Comparison of ENCODE assay signal across 7 cellular contexts in the genomic region with DNA sequence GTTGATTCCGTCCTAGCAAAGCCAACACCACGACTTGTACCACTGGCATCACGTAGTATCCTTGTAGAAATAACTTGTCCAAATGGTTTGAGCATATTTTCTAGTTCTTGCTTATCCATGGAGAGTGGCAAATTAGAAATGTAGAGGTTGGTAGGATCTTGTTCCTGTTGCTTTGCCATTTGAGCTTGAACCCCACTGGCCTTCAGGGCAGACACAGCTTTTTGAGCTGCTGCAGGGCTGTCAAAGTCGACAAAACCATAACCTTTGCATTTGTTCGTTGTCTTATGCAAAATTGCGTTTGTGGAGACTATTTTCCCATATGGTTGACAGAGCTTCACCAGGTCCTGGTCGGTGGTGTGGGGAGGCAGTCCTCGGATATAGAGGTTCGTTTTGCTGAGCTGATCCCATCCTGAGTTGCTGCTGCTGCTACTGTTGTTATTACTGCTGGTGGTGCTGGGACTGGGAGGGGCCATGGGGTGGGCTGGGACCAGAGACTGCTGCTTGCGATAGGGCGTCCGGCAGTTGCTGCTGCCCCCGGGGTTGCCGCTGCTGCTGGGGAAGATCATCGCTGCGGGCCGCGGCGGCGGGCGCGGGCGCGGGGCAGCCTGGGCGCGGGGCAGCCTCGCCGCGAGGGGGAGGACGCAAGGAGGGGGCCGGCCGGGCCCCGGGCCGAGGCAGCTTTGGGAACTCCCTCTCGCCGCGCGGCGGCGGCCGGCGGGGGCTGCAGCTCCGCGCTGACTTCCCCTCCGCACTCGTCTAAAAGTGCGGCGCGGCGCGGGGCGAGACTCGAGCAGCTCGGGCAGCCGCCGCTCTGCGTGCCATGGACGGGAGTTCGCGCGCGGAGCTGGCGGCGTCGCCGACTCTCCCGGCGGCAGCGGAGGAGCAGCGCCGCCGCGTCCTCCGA. TPM values are rescaled to one million over a fixed set of nuclear protein-coding genes. Genes with fewer than 3 reads are reported as not detected.
DNase-seq lines count a peak whose midpoint lies in the region; ATAC-seq, FAIRE-seq and TF ChIP-seq lines count a peak whose summit lies in the region.
"Not testable (repeated sequence)": the region's sequence is repeated elsewhere in the genome, so short reads cannot be mapped to it uniquely, and the experiment has no call there.

No MANE protein-coding gene starts in this region.

- TF ChIP-seq CTCF in WTC11 (IDR thresholded peaks at IDR 0.05); MCF 10A (IDR thresholded peaks at IDR 0.05; ENCODE audit: unreplicated experiment); hepatocyte (IDR thresholded peaks at IDR 0.05; ENCODE audit: poor library complexity): not testable (repeated sequence)

- BruUV-seq in MCF 10A (replicated peaks; lab: Mats Ljungman, UMichigan), result not testable (repeated sequence)

- not testable (repeated sequence) for H3K27me3 Mint-ChIP-seq in WTC11 (ENCODE audit: low read depth)
- peaks cover 63% of the 10 kb centered on the region for H3K27me3 Mint-ChIP-seq in MCF 10A (ENCODE audit: insufficient read depth, unreplicated experiment)

- peak; percentile 23 for DNase-seq in GM18507 (ENCODE audit: extremely low spot score, insufficient read length, low read depth)
- peak; percentile 8 for DNase-seq in NCI-H1694 treated with DMSO at 0.1 percent for 48 hours (lab: John Stamatoyannopoulos, UW)
- peak; percentile 70 for DNase-seq in WTC11 (ENCODE audit: low spot score)
- DNase-seq in MCF 10A (ENCODE audit: unreplicated experiment), result not testable (repeated sequence)
- DNase-seq in hepatocyte (ENCODE audit: low spot score), result peak; percentile 76
- peak in 8 of 10 donors; percentile 9 to 90 (median 42) for DNase-seq in posterior cingulate gyrus

- not testable (repeated sequence) for H4K20me1 ChIP-seq in hepatocyte (ENCODE audit: insufficient read depth, poor library complexity, severe bottlenecking)

- H2AFZ ChIP-seq in hepatocyte, result peak overlapping the region; percentile 72

- H3K27ac Mint-ChIP-seq in WTC11; MCF 10A (ENCODE audit: low read depth, unreplicated experiment): not testable (repeated sequence)

- peak overlapping the region; percentile 58 for H3K4me3 Mint-ChIP-seq in WTC11
- peak overlapping the region; percentile 44 for H3K4me3 Mint-ChIP-seq in MCF 10A (ENCODE audit: unreplicated experiment)

- not testable (repeated sequence) for FAIRE-seq in GM18507 (lab: Jason Lieb, UNC)

- peak overlapping the region; percentile 62 for H3K4me3 ChIP-seq in hepatocyte

- peak overlapping the region; percentile 75 for H3K4me2 ChIP-seq in hepatocyte

- not testable (repeated sequence) for H3K9me3 ChIP-seq in hepatocyte (ENCODE audit: low read depth)

- ATAC-seq in HG02840 (IDR thresholded peaks at IDR 0.05; ENCODE audit: low FRiP score, unreplicated experiment) (peak; percentile 54), WTC11 (peak; percentile 88)

- peaks cover 34% of the 10 kb centered on the region for H3K4me1 Mint-ChIP-seq in WTC11
- not testable (repeated sequence) for H3K4me1 Mint-ChIP-seq in MCF 10A (ENCODE audit: insufficient read depth, unreplicated experiment)

- H3K27me3 ChIP-seq in hepatocyte, result not testable (repeated sequence)

- POLR2A ChIA-PET in WTC11 (lab: Charles Lee), result not testable (repeated sequence)
- POLR2A ChIA-PET in MCF 10A (lab: Yijun Ruan, JAX), result interaction anchor here (0.6 to 1.4 kb wide), 3 partner anchors 12 to 105 kb away, joined by 3 read pairs; a partner anchor contains a TSS

- H3K36me3 Mint-ChIP-seq in WTC11; MCF 10A (ENCODE audit: insufficient read depth, unreplicated experiment): not testable (repeated sequence)

- H3K27ac ChIP-seq in hepatocyte, result peak overlapping the region; percentile 34

- not testable (repeated sequence) for H3K36me3 ChIP-seq in hepatocyte (replicated peaks; ENCODE audit: insufficient read depth, low read depth)

- H3K9me2 ChIP-seq in hepatocyte (replicated peaks; ENCODE audit: insufficient read depth), result not testable (repeated sequence)

- WGBS in hepatocyte (ENCODE audit: low lambda C conversion rate, missing lambda C conversion rate), result 10% methylated on average over 39 of the region's 74 CpGs

- not testable (repeated sequence) for H3K79me2 ChIP-seq in hepatocyte

- CTCF ChIA-PET in WTC11 (lab: Charles Lee), result interaction anchor here (0.7 to 1.9 kb wide), 6 partner anchors 11 to 117 kb away, joined by 3 to 7 read pairs (median 4); a partner anchor contains a TSS
- CTCF ChIA-PET in MCF 10A (lab: Yijun Ruan, JAX), result interaction anchor here (0.6 to 1.8 kb wide), 8 partner anchors 10 to 207 kb away, joined by 3 to 4 read pairs (median 3); a partner anchor contains a TSS

- intact Hi-C loops in MCF 10A (cut with micrococcal nuclease); posterior cingulate gyrus (cut with DNase I): not testable (repeated sequence)

- not testable (repeated sequence) for H3K4me1 ChIP-seq in hepatocyte (ENCODE audit: insufficient read depth)

- H3K9me3 Mint-ChIP-seq in WTC11; MCF 10A (ENCODE audit: unreplicated experiment): not testable (repeated sequence)

TF ChIP-seq in WTC11, 78 proteins besides CTCF, POLR2A, EP300 and RAD21:
- 0 out of 2 replicates have a peak, but pooled peaks have one; percentile 20 for TF ChIP-seq FOXP1 (CRISPR knock-in tag; IDR thresholded peaks at IDR 0.05; ENCODE audit: borderline replicate concordance)

RNA-seq across cellular contexts. Expression of a gene that starts 46.0 kb away (rescaled TPM):
- total RNA-seq in WTC11 (2021) (0.70 to 0.92 TPM (median 0.89 TPM) in 3 replicates), MCF 10A (2022) (0.05 TPM in 1 of 2 replicates, not detected in the other), hepatocyte (7.5 and 8.6 TPM in 2 replicates)
- 1.2 and 1.8 TPM in 2 replicates for polyA plus RNA-seq in hepatocyte
